Comparison of ENCODE assay signal across 8 cellular contexts in genomic region chr13:49635599-49636433, GRCh38. TPM values are rescaled to one million over a fixed set of nuclear protein-coding genes. Genes with fewer than 3 reads are reported as not detected.
DNase-seq lines count a peak whose midpoint lies in the region; ATAC-seq, FAIRE-seq and TF ChIP-seq lines count a peak whose summit lies in the region.

No MANE protein-coding gene starts in this region.

- peak overlapping the region; percentile 64 for H2AFZ ChIP-seq in Loucy (ENCODE audit: low read length)
- peak overlapping the region; percentile 64 for H2AFZ ChIP-seq in GM12878 (ENCODE audit: control insufficient read depth, low read depth, low read length)

- peak; percentile 39 for DNase-seq in GM12878 (ENCODE audit: low read depth, low spot score)
- DNase-seq in HK-2 (ENCODE audit: unreplicated experiment): no peak
- DNase-seq in AG20443 (ENCODE audit: low spot score): no peak
- DNase-seq in COR-L47 (lab: John Stamatoyannopoulos, UW): no peak

- FAIRE-seq in GM12878 (lab: Jason Lieb, UNC): peak; percentile 84

- in situ Hi-C loops in GM12878 (cut with MboI): no loop called here

- H4K20me1 ChIP-seq in Loucy (ENCODE audit: insufficient read depth, low read length, poor library complexity, severe bottlenecking) (no peaks in the 10 kb centered on the region), GM12878 (ENCODE audit: control insufficient read depth, insufficient read depth) (no peaks in the 10 kb centered on the region)

- H3K4me3 ChIP-seq in Loucy (ENCODE audit: low read length, poor library complexity, severe bottlenecking): peak overlapping the region; percentile 36
- H3K4me3 ChIP-seq in GM12878: no peak overlapping the region
- peak overlapping the region; percentile 32 to 43 for H3K4me3 ChIP-seq in mucosa of rectum (ENCODE audit: low read length in 2 of 2)

- BruUV-seq in GM12878 (replicated peaks; lab: Mats Ljungman, UMichigan): no TSS peak

- intact Hi-C loops in GM12878 (cut with micrococcal nuclease; ENCODE audit: unreplicated experiment): no loop called here

- POLR2A ChIA-PET in GM12878 (lab: Charles Lee): no interaction called here

- no peaks in the 10 kb centered on the region for H3F3A ChIP-seq in Loucy (ENCODE audit: low read depth)

- H3K36me3 ChIP-seq in Loucy (ENCODE audit: insufficient read depth, low read length) (no peaks in the 10 kb centered on the region), GM12878 (ENCODE audit: control insufficient read depth in 2 of 2, insufficient read depth in 2 of 2, low read length in 1 of 2) (0 out of 4 replicates have a peak, but pooled peaks cover 0 to under 1% of the 10 kb centered on the region in 2 experiments), mucosa of rectum (ENCODE audit: control insufficient read depth in 2 of 2, insufficient read depth in 2 of 2, low read length in 2 of 2) (no peaks in the 10 kb centered on the region)

- TF ChIP-seq RAD21 in GM12878 (IDR thresholded peaks at IDR 0.05; ENCODE audit: insufficient read depth, low read depth, low read length): no peak

- RAD21 ChIA-PET in GM12878 (lab: Charles Lee; ENCODE audit: unreplicated experiment): no interaction called here

- no peaks in the 10 kb centered on the region for H3K9me2 ChIP-seq in Loucy (replicated peaks; ENCODE audit: low read depth, low read length)

- TF ChIP-seq CTCF in Loucy (conservative IDR thresholded peaks at IDR 0.05; ENCODE audit: low read length) (no peak), GM12878 (IDR thresholded peaks at IDR 0.05 in 2 of 3, conservative IDR thresholded peaks at IDR 0.05 in 1 of 3; ENCODE audit: control insufficient read depth in 2 of 3, extremely low read depth in 1 of 3, insufficient read depth in 1 of 3, low read depth in 3 of 3, low read length in 3 of 3) (no peak)

- ATAC-seq in GM19372 (IDR thresholded peaks at IDR 0.05; ENCODE audit: low read depth, unreplicated experiment) (peak; percentile 71), GM12878 (peak; percentile 76), GM21526 (IDR thresholded peaks at IDR 0.05; ENCODE audit: low FRiP score, unreplicated experiment) (no peak)

- SMC1A ChIA-PET in GM12878 (lab: Charles Lee; ENCODE audit: uncharacterized antibody, unreplicated experiment): interaction anchor here (0.5 kb wide), 1 partner anchor 152 kb away, joined by 3 read pairs; no protein-coding TSS in a partner anchor

- H3K79me2 ChIP-seq in Loucy (ENCODE audit: insufficient read depth, low read length) (no peaks in the 10 kb centered on the region), GM12878 (ENCODE audit: control insufficient read depth, insufficient read depth, low read length) (no peaks in the 10 kb centered on the region)

- H3K9ac ChIP-seq in Loucy (ENCODE audit: low read depth, low read length, poor library complexity, severe bottlenecking): peak overlapping the region; percentile 30
- H3K9ac ChIP-seq in GM12878 (ENCODE audit: control insufficient read depth, insufficient read depth, low read length): no peak overlapping the region
- no peak overlapping the region for H3K9ac ChIP-seq in mucosa of rectum (ENCODE audit: low read depth in 1 of 2, low read length in 2 of 2)

- CTCF ChIA-PET in GM12878 (lab: Yijun Ruan, JAX): no interaction called here

- no peak for TF ChIP-seq POLR2A in GM12878 (IDR thresholded peaks at IDR 0.05; ENCODE audit: low read depth, low read length)

- H3K4me2 ChIP-seq in Loucy (ENCODE audit: low read depth, low read length, poor library complexity, severe bottlenecking): peak overlapping the region; percentile 55
- H3K4me2 ChIP-seq in GM12878 (ENCODE audit: control insufficient read depth, insufficient read depth): no peak overlapping the region

- H3K27me3 ChIP-seq in Loucy (ENCODE audit: insufficient read depth, low read length, poor library complexity, severe bottlenecking): no peaks in the 10 kb centered on the region
- no peaks in the 10 kb centered on the region for H3K27me3 ChIP-seq in GM12878 (replicated peaks in 1 of 2; ENCODE audit: control insufficient read depth in 2 of 2, insufficient read depth in 2 of 2, low read length in 1 of 2)
- no peaks in the 10 kb centered on the region for H3K27me3 ChIP-seq in mucosa of rectum (ENCODE audit: control insufficient read depth in 2 of 2, insufficient read depth in 2 of 2, low read length in 2 of 2)

- WGBS in GM12878 (ENCODE audit: insufficient coverage, insufficient replicate concordance, low lambda C conversion rate, missing lambda C conversion rate): 38% methylated on average over 10 of the region's 10 CpGs

- H3K27ac ChIP-seq in GM12878 (ENCODE audit: control insufficient read depth, insufficient read depth) (no peak overlapping the region; the same call in 1 of the 2 replicates), mucosa of rectum (ENCODE audit: low read depth in 2 of 2, low read length in 2 of 2) (no peak overlapping the region)

- H3K9me3 ChIP-seq in Loucy (ENCODE audit: insufficient read depth, low read depth, low read length) (no peaks in the 10 kb centered on the region), GM12878 (replicated peaks; ENCODE audit: control insufficient read depth, insufficient read depth, low read length) (no peaks in the 10 kb centered on the region), mucosa of rectum (ENCODE audit: control insufficient read depth in 2 of 2, low read length in 2 of 2) (no peaks in the 10 kb centered on the region)

- no peak for TF ChIP-seq EP300 in GM12878 (IDR thresholded peaks at IDR 0.05; ENCODE audit: borderline replicate concordance in 1 of 2, control insufficient read depth in 1 of 2, low read depth in 2 of 2, low read length in 2 of 2)

- H3K4me1 ChIP-seq in Loucy (ENCODE audit: insufficient read depth, low read length, poor library complexity, severe bottlenecking) (no peaks in the 10 kb centered on the region), GM12878 (ENCODE audit: control insufficient read depth, insufficient read depth, low read length) (no peaks in the 10 kb centered on the region), mucosa of rectum (ENCODE audit: control insufficient read depth in 2 of 2, insufficient read depth in 2 of 2, low read length in 2 of 2) (no peaks in the 10 kb centered on the region)

TF ChIP-seq in GM12878, 131 proteins besides CTCF, POLR2A, EP300 and RAD21 (continues in another document):
- no peak for TF ChIP-seq ZNF217 (IDR thresholded peaks at IDR 0.05)

RNA-seq across cellular contexts. Expression of gene ARL11, which starts 7.5 kb away (rescaled TPM):
- total RNA-seq in GM12878 (2013; cell fraction: nucleolus; rRNA removed): 10.1 and 10.3 TPM in 2 replicates
- total RNA-seq in GM12878 (2014; rRNA removed) (3.8 and 4.1 TPM in 2 replicates), GM12878 (2014; rRNA removed; fragmentation: Illumina TruSeq; extraction: Trizol) (5.9 TPM in 2 replicates), GM12878 (2021) (5.3 and 5.6 TPM in 2 replicates)
- polyA plus RNA-seq in GM12878 (2011; ENCODE audit: low read depth): 2.3 TPM
- polyA plus RNA-seq in GM12878 (2011; rRNA removed) (1.6 and 2.3 TPM in 2 replicates), GM12878 (2014; fragmentation: Illumina TruSeq; extraction: Trizol) (4.3 and 4.8 TPM in 2 replicates), GM12878 (2014; fragmentation: Nextera tagmentation; extraction: Ambion mirVana) (1 to 10 TPM; 2.0 to 2.6 TPM), GM12878 (2014; rRNA removed) (7.2 and 7.4 TPM in 2 replicates), GM12878 (2016; fragmentation: Nextera tagmentation; extraction: Ambion mirVana) (1 to 10 TPM; 4.0 to 5.3 TPM)
- polyA plus RNA-seq in GM12878 (2011; cell fraction: cytosol; rRNA removed): 1.0 and 1.4 TPM in 2 replicates
- 0.61 and 0.69 TPM in 2 replicates for polyA plus RNA-seq in GM12878 (2011; cell fraction: nucleus; rRNA removed)
- 3.2 and 3.4 TPM in 2 replicates for polyA plus RNA-seq in GM12878 (2012)
- 1.2 and 2.1 TPM in 2 replicates for polyA minus RNA-seq in GM12878 (2011; rRNA and poly(A)+ RNA removed)
- 0.80 TPM in 1 of 2 replicates, not detected in the other for polyA minus RNA-seq in GM12878 (2011; cell fraction: cytosol; rRNA and poly(A)+ RNA removed)
- polyA minus RNA-seq in GM12878 (2011; cell fraction: nucleus; rRNA and poly(A)+ RNA removed): 0.85 and 1.8 TPM in 2 replicates

RNA-seq across cellular contexts. Expression of gene RCBTB1, which starts 50.5 kb away (rescaled TPM):
- total RNA-seq in GM12878 (2013; cell fraction: nucleolus; rRNA removed): 7.5 and 23.5 TPM in 2 replicates
- 7.5 and 9.4 TPM in 2 replicates for total RNA-seq in GM12878 (2014; rRNA removed)
- total RNA-seq in GM12878 (2014; rRNA removed; fragmentation: Illumina TruSeq; extraction: Trizol): 11.4 and 11.7 TPM in 2 replicates
- 10.6 and 12.3 TPM in 2 replicates for total RNA-seq in GM12878 (2021)
- polyA plus RNA-seq in GM12878 (2011; ENCODE audit: low read depth): 4.5 TPM
- polyA plus RNA-seq in GM12878 (2011; rRNA removed): 11.4 and 13.9 TPM in 2 replicates
- 5.1 TPM in 2 replicates for polyA plus RNA-seq in GM12878 (2011; cell fraction: cytosol; rRNA removed)
- polyA plus RNA-seq in GM12878 (2011; cell fraction: nucleus; rRNA removed): 8.9 and 12.5 TPM in 2 replicates
- 6.3 and 6.5 TPM in 2 replicates for polyA plus RNA-seq in GM12878 (2012)
- polyA plus RNA-seq in GM12878 (2014; fragmentation: Illumina TruSeq; extraction: Trizol): 13.5 and 16.6 TPM in 2 replicates
- polyA plus RNA-seq in GM12878 (2014; fragmentation: Nextera tagmentation; extraction: Ambion mirVana): 1 to 10 TPM; 5.1 to 5.7 TPM
- 8.6 and 11.1 TPM in 2 replicates for polyA plus RNA-seq in GM12878 (2014; rRNA removed)
- polyA plus RNA-seq in GM12878 (2016; fragmentation: Nextera tagmentation; extraction: Ambion mirVana): 10 to 100 TPM; 11.1 to 11.3 TPM
- 8.1 and 8.5 TPM in 2 replicates for polyA minus RNA-seq in GM12878 (2011; rRNA and poly(A)+ RNA removed)
- 2.8 and 4.2 TPM in 2 replicates for polyA minus RNA-seq in GM12878 (2011; cell fraction: cytosol; rRNA and poly(A)+ RNA removed)
- polyA minus RNA-seq in GM12878 (2011; cell fraction: nucleus; rRNA and poly(A)+ RNA removed): 3.7 and 6.2 TPM in 2 replicates

RNA-seq across cellular contexts. Expression of gene EBPL, which starts 55.5 kb away (rescaled TPM):
- 9.8 and 11.8 TPM in 2 replicates for total RNA-seq in GM12878 (2013; cell fraction: nucleolus; rRNA removed)
- total RNA-seq in GM12878 (2014; rRNA removed) (56.5 and 57.4 TPM in 2 replicates), GM12878 (2014; rRNA removed; fragmentation: Illumina TruSeq; extraction: Trizol) (35.1 and 35.8 TPM in 2 replicates), GM12878 (2021) (42.4 and 43.0 TPM in 2 replicates)
- 36.8 TPM for polyA plus RNA-seq in GM12878 (2011; ENCODE audit: low read depth)
- polyA plus RNA-seq in GM12878 (2011; rRNA removed) (44.5 and 61.5 TPM in 2 replicates), GM12878 (2014; fragmentation: Illumina TruSeq; extraction: Trizol) (39.8 and 41.9 TPM in 2 replicates), GM12878 (2014; fragmentation: Nextera tagmentation; extraction: Ambion mirVana) (10 to 100 TPM in 1 of 2 experiments, 1 to 10 TPM in 1; 6.2 to 16.7 TPM), GM12878 (2014; rRNA removed) (59.3 and 72.8 TPM in 2 replicates), GM12878 (2016; fragmentation: Nextera tagmentation; extraction: Ambion mirVana) (10 to 100 TPM; 52.5 to 67.6 TPM)
- polyA plus RNA-seq in GM12878 (2011; cell fraction: cytosol; rRNA removed): 37.4 and 50.9 TPM in 2 replicates
- polyA plus RNA-seq in GM12878 (2011; cell fraction: nucleus; rRNA removed): 18.4 and 21.6 TPM in 2 replicates
- polyA plus RNA-seq in GM12878 (2012): 36.7 and 46.0 TPM in 2 replicates
- polyA minus RNA-seq in GM12878 (2011; rRNA and poly(A)+ RNA removed): 16.5 and 24.2 TPM in 2 replicates
- 7.1 and 8.8 TPM in 2 replicates for polyA minus RNA-seq in GM12878 (2011; cell fraction: cytosol; rRNA and poly(A)+ RNA removed)
- polyA minus RNA-seq in GM12878 (2011; cell fraction: nucleus; rRNA and poly(A)+ RNA removed): 3.7 and 6.3 TPM in 2 replicates
